27 cellular contexts compared by ENCODE assay signal in the genomic region with DNA sequence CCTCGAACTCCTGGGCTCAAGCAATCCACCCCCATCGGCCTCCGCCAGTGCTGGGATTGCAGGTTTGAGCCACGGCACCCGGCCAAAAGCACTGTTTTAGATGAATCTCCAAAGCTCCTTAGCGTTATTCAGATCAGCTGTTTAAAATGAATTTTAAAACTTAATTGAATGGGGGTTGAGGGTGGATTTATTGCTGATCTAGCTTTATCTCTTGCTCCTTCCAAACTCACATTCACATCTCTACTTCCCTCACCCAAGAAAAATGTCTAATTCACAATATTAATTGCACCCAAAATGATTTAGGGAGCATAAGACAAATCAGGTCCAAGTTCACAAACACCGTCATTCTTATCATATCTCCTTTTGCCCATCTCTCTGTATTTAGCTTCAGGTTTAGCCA.
"Had no signal": no experiment of that assay in that cellular context is flagged by ENCODE, and none has a peak within 500 bp of the region (broad histone marks: within the 10 kb centered on the region; RNA-seq: fewer than 3 reads in every experiment).

No MANE protein-coding gene starts in this region.

- H3K79me2 ChIP-seq: parathyroid adenoma had no signal

- H3K4me3 ChIP-seq: colonic mucosa, esophagus muscularis mucosa, gastroesophageal sphincter, heart left ventricle, hepatocyte, lung, neural progenitor cell, prostate gland, skin epidermis, spleen, testis, tibial artery, upper lobe of left lung had no signal

- H3K4me2 ChIP-seq: hepatocyte, neural progenitor cell had no signal

- H3K9ac ChIP-seq: neural progenitor cell, parathyroid adenoma had no signal

- H3K27me3 ChIP-seq: colonic mucosa, esophagus muscularis mucosa, foreskin keratinocyte, gastroesophageal sphincter, heart left ventricle, hepatocyte, neural progenitor cell, spleen, testis, tibial artery, upper lobe of left lung had no signal

- ATAC-seq: foreskin keratinocyte; gastroesophageal sphincter; heart left ventricle; naive thymus-derived CD4-positive, alpha-beta T cell; right cardiac atrium; stimulated activated memory B cell treated with anti-CD40 and anti-IgM and Interleukin-4, amounts not matched to agents 10 μg/mL and 1 μg/mL and 100 μg/mL, for 72 hours; stimulated activated naive CD8-positive, alpha-beta T cell treated with anti-CD3 and anti-CD28 coated beads, Interleukin-15, Interleukin-2, amounts not matched to agents 100 U/mL and 50 U/mL, for 24 hours had no signal

- H2AFZ ChIP-seq: hepatocyte, neural progenitor cell, parathyroid adenoma had no signal

- H3K4me1 ChIP-seq: colonic mucosa, parathyroid adenoma, spleen, testis, upper lobe of left lung had no signal

- H3K27ac ChIP-seq: colonic mucosa, esophagus muscularis mucosa, foreskin keratinocyte, gastroesophageal sphincter, hepatocyte, neural progenitor cell, parathyroid adenoma, prostate gland, skin epidermis, spleen, testis, tibial artery, upper lobe of left lung had no signal

- DNase-seq: colonic mucosa; effector memory CD4-positive, alpha-beta T cell; foreskin keratinocyte; heart left ventricle; kidney; mesenchymal stem cell; midbrain; naive thymus-derived CD4-positive, alpha-beta T cell; right cardiac atrium; spleen; stimulated activated CD4-positive, alpha-beta T cell treated with anti-CD3 and anti-CD28 coated beads, Interleukin-4, amount 100 ng/mL, for 4 hours; stimulated activated naive CD8-positive, alpha-beta T cell treated with anti-CD3 and anti-CD28 coated beads, Interleukin-15, Interleukin-2, amounts not matched to agents 100 U/mL and 50 U/mL, for 24 hours; substantia nigra; testis; tibial artery had no signal

- H3K36me3 ChIP-seq: colonic mucosa, neural progenitor cell, prostate gland, spleen had no signal

- FAIRE-seq: endothelial cell of umbilical vein, kidney, urothelium cell line had no signal

- H3K9me3 ChIP-seq: colonic mucosa, esophagus muscularis mucosa, gastroesophageal sphincter, heart left ventricle, prostate gland, spleen, testis, tibial artery, upper lobe of left lung had no signal
